25 cellular contexts compared by ENCODE assay signal in genomic region chr5:50905996-50906395, GRCh38.
"Had no signal": no experiment of that assay in that cellular context is flagged by ENCODE, and none has a peak within 500 bp of the region (broad histone marks: within the 10 kb centered on the region; RNA-seq: fewer than 3 reads in every experiment).

No MANE protein-coding gene starts in this region.

- ATAC-seq: effector memory CD8-positive, alpha-beta T cell; esophagus mucosa; gastrocnemius medialis; heart right ventricle; left cardiac atrium; left lung; left ventricle myocardium superior; lower lobe of right lung; naive thymus-derived CD4-positive, alpha-beta T cell had no signal

- H3K4me1 ChIP-seq: esophagus squamous epithelium, gastrocnemius medialis, heart right ventricle, left lung, lower lobe of right lung had no signal

- H3K36me3 Mint-ChIP-seq: mesothelial cell of epicardium; naive thymus-derived CD4-positive, alpha-beta T cell had no signal

- H3K4me3 ChIP-seq: coronary artery, esophagus squamous epithelium, gastrocnemius medialis, heart right ventricle, left lung, lower lobe of right lung had no signal

- H3K4me3 Mint-ChIP-seq: effector memory CD8-positive, alpha-beta T cell; mesothelial cell of epicardium; naive thymus-derived CD4-positive, alpha-beta T cell had no signal

- H3K27ac ChIP-seq: coronary artery, epithelial cell of prostate, esophagus squamous epithelium, gastrocnemius medialis, heart right ventricle, left lung, lower lobe of right lung had no signal

- FAIRE-seq: colon, endothelial cell of umbilical vein, islet of Langerhans, keratinocyte had no signal

- H3K9me3 Mint-ChIP-seq: effector memory CD8-positive, alpha-beta T cell; mesothelial cell of epicardium had no signal

- H3K27me3 ChIP-seq: esophagus squamous epithelium, gastrocnemius medialis, heart right ventricle, left lung had no signal

- H3K9me3 ChIP-seq: esophagus squamous epithelium, gastrocnemius medialis, heart right ventricle, left lung, lower lobe of right lung had no signal

- DNase-seq: effector CD8-positive, alpha-beta T cell; effector memory CD8-positive, alpha-beta T cell; erythroblast; esophagus squamous epithelium; foreskin fibroblast; foreskin melanocyte; gastrocnemius medialis; glutamatergic neuron; head of caudate nucleus; heart right ventricle; hippocampal formation; left cardiac atrium; left lung; left ventricle myocardium superior; lower lobe of right lung; mesenchymal stem cell; naive thymus-derived CD4-positive, alpha-beta T cell had no signal

- H3K4me1 Mint-ChIP-seq: naive thymus-derived CD4-positive, alpha-beta T cell had no signal

- H3K27ac Mint-ChIP-seq: effector memory CD8-positive, alpha-beta T cell; mesothelial cell of epicardium; naive thymus-derived CD4-positive, alpha-beta T cell had no signal

- H3K36me3 ChIP-seq: esophagus squamous epithelium, gastrocnemius medialis, heart right ventricle, left lung, lower lobe of right lung had no signal
